ENCODE assay signal across 12 cellular contexts in the genomic region with DNA sequence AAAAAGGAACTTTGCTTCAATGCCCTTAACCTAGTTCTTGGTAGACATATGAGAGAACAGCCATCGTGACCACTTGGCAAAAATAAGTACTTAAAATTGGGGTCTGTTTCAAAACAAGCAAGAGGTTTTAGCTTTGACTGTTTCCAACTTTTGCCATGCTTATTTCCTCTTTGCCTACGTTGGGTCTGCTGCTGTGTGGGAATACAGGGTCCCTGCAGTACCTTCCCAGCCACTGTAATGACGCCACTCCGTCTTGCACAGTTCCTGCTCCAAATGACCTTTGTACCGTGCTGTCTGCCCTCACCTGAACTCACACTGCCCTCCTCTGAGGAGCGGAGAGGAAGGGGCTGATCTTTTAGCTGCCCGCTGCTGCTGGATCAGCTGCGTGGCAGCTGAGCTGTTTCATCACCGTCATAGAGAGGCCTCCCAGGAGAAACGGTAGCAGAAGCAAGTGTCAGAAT.
DNase-seq lines count a peak whose midpoint lies in the region; ATAC-seq, FAIRE-seq and TF ChIP-seq lines count a peak whose summit lies in the region.
"Had no signal": no experiment of that assay in that cellular context is flagged by ENCODE, and none has a peak within 500 bp of the region (broad histone marks: within the 10 kb centered on the region; RNA-seq: fewer than 3 reads in every experiment).

No MANE protein-coding gene starts in this region.

- H3K4me2 ChIP-seq in endothelial cell of umbilical vein (ENCODE audit: insufficient read depth, low read length): no peak overlapping the region

- no peak for TF ChIP-seq EP300 in transverse colon (IDR thresholded peaks at IDR 0.05; ENCODE audit: low read depth)

- H3K4me1 ChIP-seq in endothelial cell of umbilical vein (ENCODE audit: control insufficient read depth, extremely low read depth, insufficient read depth, low read length) (no peaks in the 10 kb centered on the region), liver (ENCODE audit: control insufficient read depth in 4 of 4, insufficient read depth in 4 of 4, low read length in 3 of 4) (peaks cover 0 to 4% (median 0%) of the 10 kb centered on the region in 4 donors), transverse colon (no peaks in the 10 kb centered on the region)
- H3K4me1 ChIP-seq: adrenal gland had no signal

- no peak overlapping the region for H3K27ac ChIP-seq in endothelial cell of umbilical vein (ENCODE audit: insufficient read depth, low read depth, low read length)
- no peak overlapping the region for H3K27ac ChIP-seq in liver (ENCODE audit: low read depth in 1 of 2, low read length in 2 of 2)
- no peak overlapping the region for H3K27ac ChIP-seq in transverse colon
- H3K27ac ChIP-seq: adrenal gland had no signal

- no peaks in the 10 kb centered on the region for H3K36me3 Mint-ChIP-seq in activated CD4-positive, alpha-beta T cell treated with anti-CD3 and anti-CD28 coated beads, Interleukin-2, amount 10 ng/mL, durations not matched to agents 24 days and 14 days (ENCODE audit: low read depth)
- no peaks in the 10 kb centered on the region for H3K36me3 Mint-ChIP-seq in natural killer cell treated with Interleukin-12 subunit alpha and Interleukin-12 subunit beta and Interleukin-15 and Interleukin-18, amount 100 ng/mL, for 72 hours

- no peaks in the 10 kb centered on the region for H3K79me2 ChIP-seq in endothelial cell of umbilical vein (ENCODE audit: control insufficient read depth, insufficient read depth, low read length)

- DNase-seq in activated CD4-positive, alpha-beta T cell treated with anti-CD3 and anti-CD28 coated beads, Interleukin-2, amount 10 ng/mL, durations not matched to agents 24 days and 14 days: peak; percentile 34
- no peak for DNase-seq in activated CD4-positive, alpha-beta T cell treated with anti-CD3 and anti-CD28 coated beads for 48 hours
- no peak for DNase-seq in endothelial cell of umbilical vein (ENCODE audit: low read depth, low spot score)
- DNase-seq in transverse colon: peak; percentile 52
- no peak for DNase-seq in natural killer cell treated with Interleukin-12 subunit alpha and Interleukin-12 subunit beta and Interleukin-15 and Interleukin-18, amount 100 ng/mL, for 72 hours (ENCODE audit: low spot score)
- no peak for DNase-seq in HK-2 (ENCODE audit: unreplicated experiment)
- no peak for DNase-seq in stimulated activated CD4-positive, alpha-beta T cell treated with anti-CD3 and anti-CD28 coated beads, Interleukin-4, amount 100 ng/mL, for 4 hours
- DNase-seq: activated T-cell treated with anti-CD3 and anti-CD28 coated beads, Interleukin-2, amount 50 U/mL, for 1 hour; NCI-H510A; SHP77 had no signal

- intact Hi-C loops in activated CD4-positive, alpha-beta T cell treated with anti-CD3 and anti-CD28 coated beads, Interleukin-2, amount 10 ng/mL, durations not matched to agents 24 days and 14 days (cut with micrococcal nuclease): no loop called here
- intact Hi-C loops in endothelial cell of umbilical vein (cut with micrococcal nuclease) (no loop called here), transverse colon (cut with DNase I; ENCODE audit: low total_unique reads) (no loop called here)

- no peak for TF ChIP-seq CTCF in endothelial cell of umbilical vein (IDR thresholded peaks at IDR 0.05; ENCODE audit: extremely low read depth in 1 of 2, insufficient read depth in 1 of 2, low read depth in 1 of 2, low read length in 2 of 2)
- no peak for TF ChIP-seq CTCF in liver (IDR thresholded peaks at IDR 0.05; ENCODE audit: low read depth, low read length, missing input control)
- TF ChIP-seq CTCF in transverse colon (IDR thresholded peaks at IDR 0.05): no peak

- dilution Hi-C loops in endothelial cell of umbilical vein (cut with MboI; ENCODE audit: extremely low pct_ligation_motif_present, low sequenced_read_pairs): no loop called here

- H3K4me3 Mint-ChIP-seq in activated CD4-positive, alpha-beta T cell treated with anti-CD3 and anti-CD28 coated beads, Interleukin-2, amount 10 ng/mL, durations not matched to agents 24 days and 14 days: no peak overlapping the region
- H3K4me3 Mint-ChIP-seq in natural killer cell treated with Interleukin-12 subunit alpha and Interleukin-12 subunit beta and Interleukin-15 and Interleukin-18, amount 100 ng/mL, for 72 hours: no peak overlapping the region

- in situ Hi-C loops in transverse colon (cut with MboI; ENCODE audit: low pct_ligation_motif_present in 1 of 4, low pct_unique_long_range_greater_than_20kb in 1 of 4, low sequenced_read_pairs in 3 of 4): no loop called here

- H3K9me3 ChIP-seq in endothelial cell of umbilical vein (replicated peaks; ENCODE audit: control insufficient read depth, insufficient read depth, low read length) (no peaks in the 10 kb centered on the region), liver (ENCODE audit: control insufficient read depth in 4 of 4, low read length in 3 of 4) (no peaks in the 10 kb centered on the region), transverse colon (no peaks in the 10 kb centered on the region)
- H3K9me3 ChIP-seq: adrenal gland had no signal

- peaks cover 3 to 10% of the 10 kb centered on the region in 2 experiments for H3K36me3 ChIP-seq in endothelial cell of umbilical vein (ENCODE audit: control insufficient read depth in 2 of 2, extremely low read depth in 1 of 2, insufficient read depth in 2 of 2, low read length in 2 of 2)
- H3K36me3 ChIP-seq in liver (ENCODE audit: control insufficient read depth in 4 of 4, insufficient read depth in 3 of 4, low read depth in 1 of 4, low read length in 3 of 4): peaks cover 0 to 8% (median 5%) of the 10 kb centered on the region in 4 donors
- peaks cover 0 to 7% (median 0%) of the 10 kb centered on the region in 4 donors for H3K36me3 ChIP-seq in transverse colon
- H3K36me3 ChIP-seq: adrenal gland had no signal

- H3K4me3 ChIP-seq in endothelial cell of umbilical vein (replicated peaks in 1 of 3; ENCODE audit: insufficient read depth in 1 of 3, low read depth in 1 of 3, low read length in 3 of 3): no peak overlapping the region
- no peak overlapping the region for H3K4me3 ChIP-seq in liver (ENCODE audit: low read depth in 1 of 3, low read length in 3 of 3)
- no peak overlapping the region for H3K4me3 ChIP-seq in transverse colon
- H3K4me3 ChIP-seq: adrenal gland had no signal

- ATAC-seq in natural killer cell treated with Interleukin-12 subunit alpha and Interleukin-12 subunit beta and Interleukin-15 and Interleukin-18, amount 100 ng/mL, for 72 hours: no peak

- peak; percentile 59 for FAIRE-seq in endothelial cell of umbilical vein (lab: Jason Lieb, UNC)

- H3K9me1 ChIP-seq in endothelial cell of umbilical vein (replicated peaks; ENCODE audit: control insufficient read depth, extremely low read depth, insufficient read depth, low read length): peaks cover 4% of the 10 kb centered on the region

- no peaks in the 10 kb centered on the region for H3K27me3 Mint-ChIP-seq in activated CD4-positive, alpha-beta T cell treated with anti-CD3 and anti-CD28 coated beads, Interleukin-2, amount 10 ng/mL, durations not matched to agents 24 days and 14 days
- no peaks in the 10 kb centered on the region for H3K27me3 Mint-ChIP-seq in natural killer cell treated with Interleukin-12 subunit alpha and Interleukin-12 subunit beta and Interleukin-15 and Interleukin-18, amount 100 ng/mL, for 72 hours

- H2AFZ ChIP-seq in endothelial cell of umbilical vein (ENCODE audit: low read depth, low read length): no peak overlapping the region

- H3K9ac ChIP-seq in endothelial cell of umbilical vein (replicated peaks; ENCODE audit: extremely low read depth, insufficient read depth, low read length): no peak overlapping the region
- H3K9ac ChIP-seq in liver (ENCODE audit: low read depth in 1 of 2, low read length in 2 of 2): no peak overlapping the region

- BruUV-seq in endothelial cell of umbilical vein (replicated peaks; lab: Mats Ljungman, UMichigan): no TSS peak

- CTCF ChIA-PET in endothelial cell of umbilical vein (lab: Charles Lee): interaction anchor here (0.7 to 1.8 kb wide), 6 partner anchors 8 to 216 kb away, joined by 3 to 6 read pairs (median 4); no protein-coding TSS in a partner anchor

- peak in 1 of 2 donors; percentile 3 for TF ChIP-seq RAD21 in liver (IDR thresholded peaks at IDR 0.05)

- POLR2A ChIA-PET in endothelial cell of umbilical vein (lab: Charles Lee): no interaction called here

- no peaks in the 10 kb centered on the region for H3K4me1 Mint-ChIP-seq in activated CD4-positive, alpha-beta T cell treated with anti-CD3 and anti-CD28 coated beads, Interleukin-2, amount 10 ng/mL, durations not matched to agents 24 days and 14 days
- H3K4me1 Mint-ChIP-seq in natural killer cell treated with Interleukin-12 subunit alpha and Interleukin-12 subunit beta and Interleukin-15 and Interleukin-18, amount 100 ng/mL, for 72 hours (ENCODE audit: low read depth in 2 of 2): no peaks in the 10 kb centered on the region

- H3K27ac Mint-ChIP-seq in activated CD4-positive, alpha-beta T cell treated with anti-CD3 and anti-CD28 coated beads, Interleukin-2, amount 10 ng/mL, durations not matched to agents 24 days and 14 days: no peak overlapping the region
- H3K27ac Mint-ChIP-seq in natural killer cell treated with Interleukin-12 subunit alpha and Interleukin-12 subunit beta and Interleukin-15 and Interleukin-18, amount 100 ng/mL, for 72 hours: no peak overlapping the region

- WGBS in liver: 28% methylated on average over 10 of the region's 10 CpGs
- WGBS in transverse colon (ENCODE audit: low coverage in 1 of 2), 2 donors: 40 to 66% methylated on average over 2 to 10 of the region's 10 CpGs

- H3K27me3 ChIP-seq in endothelial cell of umbilical vein (ENCODE audit: control insufficient read depth in 2 of 2, insufficient read depth in 2 of 2, low read length in 2 of 2) (no peaks in the 10 kb centered on the region), liver (ENCODE audit: control insufficient read depth in 4 of 4, insufficient read depth in 4 of 4, low read length in 3 of 4) (no peaks in the 10 kb centered on the region), transverse colon (no peaks in the 10 kb centered on the region)
- H3K27me3 ChIP-seq: adrenal gland had no signal

- no peaks in the 10 kb centered on the region for H4K20me1 ChIP-seq in endothelial cell of umbilical vein (replicated peaks; ENCODE audit: control insufficient read depth, extremely low read depth, insufficient read depth, low read length)

- TF ChIP-seq POLR2A in endothelial cell of umbilical vein (IDR thresholded peaks at IDR 0.05; ENCODE audit: low read depth, low read length) (no peak), transverse colon (IDR thresholded peaks at IDR 0.05) (no peak)

- no peaks in the 10 kb centered on the region for H3K9me3 Mint-ChIP-seq in activated CD4-positive, alpha-beta T cell treated with anti-CD3 and anti-CD28 coated beads, Interleukin-2, amount 10 ng/mL, durations not matched to agents 24 days and 14 days
- H3K9me3 Mint-ChIP-seq in natural killer cell treated with Interleukin-12 subunit alpha and Interleukin-12 subunit beta and Interleukin-15 and Interleukin-18, amount 100 ng/mL, for 72 hours: no peaks in the 10 kb centered on the region

TF ChIP-seq in endothelial cell of umbilical vein, 7 proteins besides CTCF, POLR2A, EP300 and RAD21 (continues in another document):
- TF ChIP-seq GATA2 (IDR thresholded peaks at IDR 0.05; ENCODE audit: insufficient read depth, insufficient read length, low read depth, low read length): no peak

TF ChIP-seq in liver, 16 proteins besides CTCF, POLR2A, EP300 and RAD21 (continues in another document):
- TF ChIP-seq FOXA1 (IDR thresholded peaks at IDR 0.05) (no peak), FOXA2 (IDR thresholded peaks at IDR 0.05) (no peak), HNF4A (conservative IDR thresholded peaks at IDR 0.05) (peak; percentile 50 to 71)

Comparison
In these comparisons a context has a peak if more than half of its experiments do, and no peak if none do; other contexts are left out.
1. DNase-seq: peak in activated CD4-positive, alpha-beta T cell treated with anti-CD3 and anti-CD28 coated beads, Interleukin-2, amount 10 ng/mL, durations not matched to agents 24 days and 14 days (single experiment) and transverse colon (single experiment); none in activated CD4-positive, alpha-beta T cell treated with anti-CD3 and anti-CD28 coated beads for 48 hours (single experiment), endothelial cell of umbilical vein (single experiment), natural killer cell treated with Interleukin-12 subunit alpha and Interleukin-12 subunit beta and Interleukin-15 and Interleukin-18, amount 100 ng/mL, for 72 hours (single experiment), HK-2 (single experiment) and stimulated activated CD4-positive, alpha-beta T cell treated with anti-CD3 and anti-CD28 coated beads, Interleukin-4, amount 100 ng/mL, for 4 hours (0 of 2).